ENCODE assay signal across 1 cellular context in the genomic region with DNA sequence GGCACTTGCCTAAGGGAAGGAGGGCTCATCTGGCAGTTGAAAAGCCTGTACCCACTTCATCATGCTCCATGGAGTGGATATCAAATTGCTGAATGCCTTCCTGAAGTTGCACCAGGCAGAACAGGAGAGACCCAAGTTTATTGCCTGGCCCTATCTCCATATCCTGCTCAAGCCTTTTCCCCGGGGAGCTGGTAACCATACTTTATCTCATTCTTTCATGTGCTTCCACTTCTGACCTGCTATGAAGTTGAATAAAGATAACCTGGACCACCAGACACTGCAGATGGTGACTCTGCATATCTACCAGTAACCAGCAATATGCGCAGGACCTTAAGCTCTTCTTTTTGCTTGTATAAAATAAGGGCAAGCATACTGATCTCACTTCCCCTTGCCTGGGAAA.
A peak's percentile ranks its signal among the peaks of the same experiment; 100 is the strongest.
TF ChIP-seq lines count a peak whose summit lies in the region.

No MANE protein-coding gene starts in this region.

TF ChIP-seq in K562, 482 proteins besides CTCF, POLR2A, EP300 and RAD21 (continued from another document and continues in another):
- TF ChIP-seq, protein P1, sequence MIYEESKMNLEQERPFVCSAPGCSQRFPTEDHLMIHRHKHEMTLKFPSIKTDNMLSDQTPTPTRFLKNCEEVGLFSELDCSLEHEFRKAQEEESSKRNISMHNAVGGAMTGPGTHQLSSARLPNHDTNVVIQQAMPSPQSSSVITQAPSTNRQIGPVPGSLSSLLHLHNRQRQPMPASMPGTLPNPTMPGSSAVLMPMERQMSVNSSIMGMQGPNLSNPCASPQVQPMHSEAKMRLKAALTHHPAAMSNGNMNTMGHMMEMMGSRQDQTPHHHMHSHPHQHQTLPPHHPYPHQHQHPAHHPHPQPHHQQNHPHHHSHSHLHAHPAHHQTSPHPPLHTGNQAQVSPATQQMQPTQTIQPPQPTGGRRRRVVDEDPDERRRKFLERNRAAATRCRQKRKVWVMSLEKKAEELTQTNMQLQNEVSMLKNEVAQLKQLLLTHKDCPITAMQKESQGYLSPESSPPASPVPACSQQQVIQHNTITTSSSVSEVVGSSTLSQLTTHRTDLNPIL (CRISPR knock-in tag; IDR thresholded peaks at IDR 0.05): no peak
- TF ChIP-seq SP2 (IDR thresholded peaks at IDR 0.05; ENCODE audit: extremely low read depth, low read depth, low read length, poor library complexity, severe bottlenecking) (no peak), MCM7 (IDR thresholded peaks at IDR 0.05) (no peak), ZNF3 (CRISPR knock-in tag; IDR thresholded peaks at IDR 0.05) (no peak), PHF8 (IDR thresholded peaks at IDR 0.05; ENCODE audit: borderline replicate concordance, low read length) (no peak), ZFP30 (CRISPR knock-in tag; IDR thresholded peaks at IDR 0.05; ENCODE audit: borderline replicate concordance) (no peak), LEF1 (IDR thresholded peaks at IDR 0.05) (peak; percentile 51), GATA2 (CRISPR knock-in tag; IDR thresholded peaks at IDR 0.05) (peak; percentile 80), IRF2 (CRISPR knock-in tag; IDR thresholded peaks at IDR 0.05) (no peak), ZNF644 (tag; IDR thresholded peaks at IDR 0.05; ENCODE audit: low read depth) (no peak), HNRNPL (IDR thresholded peaks at IDR 0.05; ENCODE audit: low read depth, low read length) (no peak), SNRNP70 (optimal IDR thresholded peaks at IDR 0.05; ENCODE audit: low read depth, low read length) (no peak), ZNF77 (CRISPR knock-in tag; IDR thresholded peaks at IDR 0.05) (no peak), ZBTB8A (IDR thresholded peaks at IDR 0.05; ENCODE audit: partially characterized antibody) (no peak), ZNF316 (IDR thresholded peaks at IDR 0.05) (peak; percentile 58), CTBP1 (IDR thresholded peaks at IDR 0.05; ENCODE audit: borderline replicate concordance) (no peak), C11orf30 (IDR thresholded peaks at IDR 0.05; ENCODE audit: low read depth) (peak; percentile 78), SMARCC2 (IDR thresholded peaks at IDR 0.05; ENCODE audit: low read depth) (0 out of 2 replicates have a peak, but pooled peaks have one; percentile 21), OTX1 (CRISPR knock-in tag; IDR thresholded peaks at IDR 0.05) (no peak), STAT5B (CRISPR knock-in tag; IDR thresholded peaks at IDR 0.05) (no peak), NUFIP1 (IDR thresholded peaks at IDR 0.05; ENCODE audit: partially characterized antibody) (no peak), ZFX (CRISPR knock-in tag; IDR thresholded peaks at IDR 0.05) (no peak), NFYB (IDR thresholded peaks at IDR 0.05; ENCODE audit: extremely low read depth, insufficient read length) (no peak), TSC22D4 (tag; IDR thresholded peaks at IDR 0.05) (no peak), CREB1 (IDR thresholded peaks at IDR 0.05) (peak; percentile 17; the same call in 1 of the 2 replicates), CREB1 (CRISPR knock-in tag; IDR thresholded peaks at IDR 0.05) (no peak), SMARCA5 (IDR thresholded peaks at IDR 0.05) (no peak), TCF3 (CRISPR knock-in tag; IDR thresholded peaks at IDR 0.05) (peak; percentile 93), DDX20 (tag; IDR thresholded peaks at IDR 0.05; ENCODE audit: low read depth) (no peak), GABPA (tag; conservative IDR thresholded peaks at IDR 0.05; ENCODE audit: low read depth) (no peak), MYC (IDR thresholded peaks at IDR 0.05; ENCODE audit: low read depth, low read length) (no peak), MYC (CRISPR knock-in tag; IDR thresholded peaks at IDR 0.05; ENCODE audit: borderline replicate concordance, low read depth) (no peak)
- TF ChIP-seq, protein P2, sequence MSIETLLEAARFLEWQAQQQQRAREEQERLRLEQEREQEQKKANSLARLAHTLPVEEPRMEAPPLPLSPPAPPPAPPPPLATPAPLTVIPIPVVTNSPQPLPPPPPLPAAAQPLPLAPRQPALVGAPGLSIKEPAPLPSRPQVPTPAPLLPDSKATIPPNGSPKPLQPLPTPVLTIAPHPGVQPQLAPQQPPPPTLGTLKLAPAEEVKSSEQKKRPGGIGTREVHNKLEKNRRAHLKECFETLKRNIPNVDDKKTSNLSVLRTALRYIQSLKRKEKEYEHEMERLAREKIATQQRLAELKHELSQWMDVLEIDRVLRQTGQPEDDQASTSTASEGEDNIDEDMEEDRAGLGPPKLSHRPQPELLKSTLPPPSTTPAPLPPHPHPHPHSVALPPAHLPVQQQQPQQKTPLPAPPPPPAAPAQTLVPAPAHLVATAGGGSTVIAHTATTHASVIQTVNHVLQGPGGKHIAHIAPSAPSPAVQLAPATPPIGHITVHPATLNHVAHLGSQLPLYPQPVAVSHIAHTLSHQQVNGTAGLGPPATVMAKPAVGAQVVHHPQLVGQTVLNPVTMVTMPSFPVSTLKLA (conservative IDR thresholded peaks at IDR 0.05): no peak
- TF ChIP-seq, protein P3, sequence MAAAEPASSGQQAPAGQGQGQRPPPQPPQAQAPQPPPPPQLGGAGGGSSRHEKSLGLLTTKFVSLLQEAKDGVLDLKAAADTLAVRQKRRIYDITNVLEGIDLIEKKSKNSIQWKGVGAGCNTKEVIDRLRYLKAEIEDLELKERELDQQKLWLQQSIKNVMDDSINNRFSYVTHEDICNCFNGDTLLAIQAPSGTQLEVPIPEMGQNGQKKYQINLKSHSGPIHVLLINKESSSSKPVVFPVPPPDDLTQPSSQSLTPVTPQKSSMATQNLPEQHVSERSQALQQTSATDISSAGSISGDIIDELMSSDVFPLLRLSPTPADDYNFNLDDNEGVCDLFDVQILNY (CRISPR knock-in tag; IDR thresholded peaks at IDR 0.05): no peak
- TF ChIP-seq, protein P4, sequence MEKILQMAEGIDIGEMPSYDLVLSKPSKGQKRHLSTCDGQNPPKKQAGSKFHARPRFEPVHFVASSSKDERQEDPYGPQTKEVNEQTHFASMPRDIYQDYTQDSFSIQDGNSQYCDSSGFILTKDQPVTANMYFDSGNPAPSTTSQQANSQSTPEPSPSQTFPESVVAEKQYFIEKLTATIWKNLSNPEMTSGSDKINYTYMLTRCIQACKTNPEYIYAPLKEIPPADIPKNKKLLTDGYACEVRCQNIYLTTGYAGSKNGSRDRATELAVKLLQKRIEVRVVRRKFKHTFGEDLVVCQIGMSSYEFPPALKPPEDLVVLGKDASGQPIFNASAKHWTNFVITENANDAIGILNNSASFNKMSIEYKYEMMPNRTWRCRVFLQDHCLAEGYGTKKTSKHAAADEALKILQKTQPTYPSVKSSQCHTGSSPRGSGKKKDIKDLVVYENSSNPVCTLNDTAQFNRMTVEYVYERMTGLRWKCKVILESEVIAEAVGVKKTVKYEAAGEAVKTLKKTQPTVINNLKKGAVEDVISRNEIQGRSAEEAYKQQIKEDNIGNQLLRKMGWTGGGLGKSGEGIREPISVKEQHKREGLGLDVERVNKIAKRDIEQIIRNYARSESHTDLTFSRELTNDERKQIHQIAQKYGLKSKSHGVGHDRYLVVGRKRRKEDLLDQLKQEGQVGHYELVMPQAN (IDR thresholded peaks at IDR 0.05; ENCODE audit: borderline replicate concordance): no peak
- TF ChIP-seq, protein P5, sequence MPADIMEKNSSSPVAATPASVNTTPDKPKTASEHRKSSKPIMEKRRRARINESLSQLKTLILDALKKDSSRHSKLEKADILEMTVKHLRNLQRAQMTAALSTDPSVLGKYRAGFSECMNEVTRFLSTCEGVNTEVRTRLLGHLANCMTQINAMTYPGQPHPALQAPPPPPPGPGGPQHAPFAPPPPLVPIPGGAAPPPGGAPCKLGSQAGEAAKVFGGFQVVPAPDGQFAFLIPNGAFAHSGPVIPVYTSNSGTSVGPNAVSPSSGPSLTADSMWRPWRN (IDR thresholded peaks at IDR 0.05; ENCODE audit: low read depth): no peak
- TF ChIP-seq, protein P6, sequence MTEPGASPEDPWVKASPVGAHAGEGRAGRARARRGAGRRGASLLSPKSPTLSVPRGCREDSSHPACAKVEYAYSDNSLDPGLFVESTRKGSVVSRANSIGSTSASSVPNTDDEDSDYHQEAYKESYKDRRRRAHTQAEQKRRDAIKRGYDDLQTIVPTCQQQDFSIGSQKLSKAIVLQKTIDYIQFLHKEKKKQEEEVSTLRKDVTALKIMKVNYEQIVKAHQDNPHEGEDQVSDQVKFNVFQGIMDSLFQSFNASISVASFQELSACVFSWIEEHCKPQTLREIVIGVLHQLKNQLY (CRISPR knock-in tag; conservative IDR thresholded peaks at IDR 0.05): no peak
- TF ChIP-seq, protein P7, sequence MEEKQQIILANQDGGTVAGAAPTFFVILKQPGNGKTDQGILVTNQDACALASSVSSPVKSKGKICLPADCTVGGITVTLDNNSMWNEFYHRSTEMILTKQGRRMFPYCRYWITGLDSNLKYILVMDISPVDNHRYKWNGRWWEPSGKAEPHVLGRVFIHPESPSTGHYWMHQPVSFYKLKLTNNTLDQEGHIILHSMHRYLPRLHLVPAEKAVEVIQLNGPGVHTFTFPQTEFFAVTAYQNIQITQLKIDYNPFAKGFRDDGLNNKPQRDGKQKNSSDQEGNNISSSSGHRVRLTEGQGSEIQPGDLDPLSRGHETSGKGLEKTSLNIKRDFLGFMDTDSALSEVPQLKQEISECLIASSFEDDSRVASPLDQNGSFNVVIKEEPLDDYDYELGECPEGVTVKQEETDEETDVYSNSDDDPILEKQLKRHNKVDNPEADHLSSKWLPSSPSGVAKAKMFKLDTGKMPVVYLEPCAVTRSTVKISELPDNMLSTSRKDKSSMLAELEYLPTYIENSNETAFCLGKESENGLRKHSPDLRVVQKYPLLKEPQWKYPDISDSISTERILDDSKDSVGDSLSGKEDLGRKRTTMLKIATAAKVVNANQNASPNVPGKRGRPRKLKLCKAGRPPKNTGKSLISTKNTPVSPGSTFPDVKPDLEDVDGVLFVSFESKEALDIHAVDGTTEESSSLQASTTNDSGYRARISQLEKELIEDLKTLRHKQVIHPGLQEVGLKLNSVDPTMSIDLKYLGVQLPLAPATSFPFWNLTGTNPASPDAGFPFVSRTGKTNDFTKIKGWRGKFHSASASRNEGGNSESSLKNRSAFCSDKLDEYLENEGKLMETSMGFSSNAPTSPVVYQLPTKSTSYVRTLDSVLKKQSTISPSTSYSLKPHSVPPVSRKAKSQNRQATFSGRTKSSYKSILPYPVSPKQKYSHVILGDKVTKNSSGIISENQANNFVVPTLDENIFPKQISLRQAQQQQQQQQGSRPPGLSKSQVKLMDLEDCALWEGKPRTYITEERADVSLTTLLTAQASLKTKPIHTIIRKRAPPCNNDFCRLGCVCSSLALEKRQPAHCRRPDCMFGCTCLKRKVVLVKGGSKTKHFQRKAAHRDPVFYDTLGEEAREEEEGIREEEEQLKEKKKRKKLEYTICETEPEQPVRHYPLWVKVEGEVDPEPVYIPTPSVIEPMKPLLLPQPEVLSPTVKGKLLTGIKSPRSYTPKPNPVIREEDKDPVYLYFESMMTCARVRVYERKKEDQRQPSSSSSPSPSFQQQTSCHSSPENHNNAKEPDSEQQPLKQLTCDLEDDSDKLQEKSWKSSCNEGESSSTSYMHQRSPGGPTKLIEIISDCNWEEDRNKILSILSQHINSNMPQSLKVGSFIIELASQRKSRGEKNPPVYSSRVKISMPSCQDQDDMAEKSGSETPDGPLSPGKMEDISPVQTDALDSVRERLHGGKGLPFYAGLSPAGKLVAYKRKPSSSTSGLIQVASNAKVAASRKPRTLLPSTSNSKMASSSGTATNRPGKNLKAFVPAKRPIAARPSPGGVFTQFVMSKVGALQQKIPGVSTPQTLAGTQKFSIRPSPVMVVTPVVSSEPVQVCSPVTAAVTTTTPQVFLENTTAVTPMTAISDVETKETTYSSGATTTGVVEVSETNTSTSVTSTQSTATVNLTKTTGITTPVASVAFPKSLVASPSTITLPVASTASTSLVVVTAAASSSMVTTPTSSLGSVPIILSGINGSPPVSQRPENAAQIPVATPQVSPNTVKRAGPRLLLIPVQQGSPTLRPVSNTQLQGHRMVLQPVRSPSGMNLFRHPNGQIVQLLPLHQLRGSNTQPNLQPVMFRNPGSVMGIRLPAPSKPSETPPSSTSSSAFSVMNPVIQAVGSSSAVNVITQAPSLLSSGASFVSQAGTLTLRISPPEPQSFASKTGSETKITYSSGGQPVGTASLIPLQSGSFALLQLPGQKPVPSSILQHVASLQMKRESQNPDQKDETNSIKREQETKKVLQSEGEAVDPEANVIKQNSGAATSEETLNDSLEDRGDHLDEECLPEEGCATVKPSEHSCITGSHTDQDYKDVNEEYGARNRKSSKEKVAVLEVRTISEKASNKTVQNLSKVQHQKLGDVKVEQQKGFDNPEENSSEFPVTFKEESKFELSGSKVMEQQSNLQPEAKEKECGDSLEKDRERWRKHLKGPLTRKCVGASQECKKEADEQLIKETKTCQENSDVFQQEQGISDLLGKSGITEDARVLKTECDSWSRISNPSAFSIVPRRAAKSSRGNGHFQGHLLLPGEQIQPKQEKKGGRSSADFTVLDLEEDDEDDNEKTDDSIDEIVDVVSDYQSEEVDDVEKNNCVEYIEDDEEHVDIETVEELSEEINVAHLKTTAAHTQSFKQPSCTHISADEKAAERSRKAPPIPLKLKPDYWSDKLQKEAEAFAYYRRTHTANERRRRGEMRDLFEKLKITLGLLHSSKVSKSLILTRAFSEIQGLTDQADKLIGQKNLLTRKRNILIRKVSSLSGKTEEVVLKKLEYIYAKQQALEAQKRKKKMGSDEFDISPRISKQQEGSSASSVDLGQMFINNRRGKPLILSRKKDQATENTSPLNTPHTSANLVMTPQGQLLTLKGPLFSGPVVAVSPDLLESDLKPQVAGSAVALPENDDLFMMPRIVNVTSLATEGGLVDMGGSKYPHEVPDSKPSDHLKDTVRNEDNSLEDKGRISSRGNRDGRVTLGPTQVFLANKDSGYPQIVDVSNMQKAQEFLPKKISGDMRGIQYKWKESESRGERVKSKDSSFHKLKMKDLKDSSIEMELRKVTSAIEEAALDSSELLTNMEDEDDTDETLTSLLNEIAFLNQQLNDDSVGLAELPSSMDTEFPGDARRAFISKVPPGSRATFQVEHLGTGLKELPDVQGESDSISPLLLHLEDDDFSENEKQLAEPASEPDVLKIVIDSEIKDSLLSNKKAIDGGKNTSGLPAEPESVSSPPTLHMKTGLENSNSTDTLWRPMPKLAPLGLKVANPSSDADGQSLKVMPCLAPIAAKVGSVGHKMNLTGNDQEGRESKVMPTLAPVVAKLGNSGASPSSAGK (IDR thresholded peaks at IDR 0.05): no peak
- TF ChIP-seq, protein P8, sequence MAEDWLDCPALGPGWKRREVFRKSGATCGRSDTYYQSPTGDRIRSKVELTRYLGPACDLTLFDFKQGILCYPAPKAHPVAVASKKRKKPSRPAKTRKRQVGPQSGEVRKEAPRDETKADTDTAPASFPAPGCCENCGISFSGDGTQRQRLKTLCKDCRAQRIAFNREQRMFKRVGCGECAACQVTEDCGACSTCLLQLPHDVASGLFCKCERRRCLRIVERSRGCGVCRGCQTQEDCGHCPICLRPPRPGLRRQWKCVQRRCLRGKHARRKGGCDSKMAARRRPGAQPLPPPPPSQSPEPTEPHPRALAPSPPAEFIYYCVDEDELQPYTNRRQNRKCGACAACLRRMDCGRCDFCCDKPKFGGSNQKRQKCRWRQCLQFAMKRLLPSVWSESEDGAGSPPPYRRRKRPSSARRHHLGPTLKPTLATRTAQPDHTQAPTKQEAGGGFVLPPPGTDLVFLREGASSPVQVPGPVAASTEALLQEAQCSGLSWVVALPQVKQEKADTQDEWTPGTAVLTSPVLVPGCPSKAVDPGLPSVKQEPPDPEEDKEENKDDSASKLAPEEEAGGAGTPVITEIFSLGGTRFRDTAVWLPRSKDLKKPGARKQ (CRISPR knock-in tag; IDR thresholded peaks at IDR 0.05): no peak
- TF ChIP-seq, protein P9, sequence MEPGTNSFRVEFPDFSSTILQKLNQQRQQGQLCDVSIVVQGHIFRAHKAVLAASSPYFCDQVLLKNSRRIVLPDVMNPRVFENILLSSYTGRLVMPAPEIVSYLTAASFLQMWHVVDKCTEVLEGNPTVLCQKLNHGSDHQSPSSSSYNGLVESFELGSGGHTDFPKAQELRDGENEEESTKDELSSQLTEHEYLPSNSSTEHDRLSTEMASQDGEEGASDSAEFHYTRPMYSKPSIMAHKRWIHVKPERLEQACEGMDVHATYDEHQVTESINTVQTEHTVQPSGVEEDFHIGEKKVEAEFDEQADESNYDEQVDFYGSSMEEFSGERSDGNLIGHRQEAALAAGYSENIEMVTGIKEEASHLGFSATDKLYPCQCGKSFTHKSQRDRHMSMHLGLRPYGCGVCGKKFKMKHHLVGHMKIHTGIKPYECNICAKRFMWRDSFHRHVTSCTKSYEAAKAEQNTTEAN (CRISPR knock-in tag; IDR thresholded peaks at IDR 0.05): no peak
